Comparison of ENCODE assay signal across 8 cellular contexts in genomic region chr3:179811321-179812095, GRCh38.
DNase-seq lines count a peak whose midpoint lies in the region; ATAC-seq and TF ChIP-seq lines count a peak whose summit lies in the region.

No MANE protein-coding gene starts in this region.

- H3K27me3 Mint-ChIP-seq in activated CD4-positive, alpha-beta T cell treated with anti-CD3 and anti-CD28 coated beads, Interleukin-2, amount 10 ng/mL, durations not matched to agents 24 days and 14 days: no peaks in the 10 kb centered on the region

- H3K4me3 ChIP-seq in kidney epithelial cell (ENCODE audit: low read depth, low read length): no peak overlapping the region

- no peaks in the 10 kb centered on the region for H3K36me3 ChIP-seq in kidney epithelial cell (ENCODE audit: control insufficient read depth, insufficient read depth, low read length)

- peak; percentile 67 for DNase-seq in activated CD4-positive, alpha-beta T cell treated with anti-CD3 and anti-CD28 coated beads, Interleukin-2, amount 10 ng/mL, durations not matched to agents 24 days and 14 days
- no peak for DNase-seq in activated CD4-positive, alpha-beta T cell treated with anti-CD3 and anti-CD28 coated beads for 4 hours
- DNase-seq in HT1080 (ENCODE audit: low read depth): peak; percentile 86
- peak; percentile 78 to 98 for DNase-seq in NOMO-1 (lab: John Stamatoyannopoulos, UW; ENCODE audit: unreplicated experiment in 2 of 2)
- peak; percentile 37 for DNase-seq in brain pericyte (ENCODE audit: low read depth, low spot score)
- DNase-seq in kidney epithelial cell (ENCODE audit: low read depth): peak; percentile 35

- no peaks in the 10 kb centered on the region for H3K27me3 ChIP-seq in kidney epithelial cell (ENCODE audit: control insufficient read depth, insufficient read depth, low read length)

- H3K27ac Mint-ChIP-seq in activated CD4-positive, alpha-beta T cell treated with anti-CD3 and anti-CD28 coated beads, Interleukin-2, amount 10 ng/mL, durations not matched to agents 24 days and 14 days: no peak overlapping the region

- intact Hi-C loops in activated CD4-positive, alpha-beta T cell treated with anti-CD3 and anti-CD28 coated beads, Interleukin-2, amount 10 ng/mL, durations not matched to agents 24 days and 14 days (cut with micrococcal nuclease): no loop called here

- H3K4me3 Mint-ChIP-seq in activated CD4-positive, alpha-beta T cell treated with anti-CD3 and anti-CD28 coated beads, Interleukin-2, amount 10 ng/mL, durations not matched to agents 24 days and 14 days: no peak overlapping the region

- peaks cover 3% of the 10 kb centered on the region for H3K4me1 Mint-ChIP-seq in activated CD4-positive, alpha-beta T cell treated with anti-CD3 and anti-CD28 coated beads, Interleukin-2, amount 10 ng/mL, durations not matched to agents 24 days and 14 days

- no peaks in the 10 kb centered on the region for H3K9me3 Mint-ChIP-seq in activated CD4-positive, alpha-beta T cell treated with anti-CD3 and anti-CD28 coated beads, Interleukin-2, amount 10 ng/mL, durations not matched to agents 24 days and 14 days

- peak; percentile 93 for ATAC-seq in GM21717 (IDR thresholded peaks at IDR 0.05; ENCODE audit: unreplicated experiment)

- peak; percentile 74 for TF ChIP-seq CTCF in kidney epithelial cell (IDR thresholded peaks at IDR 0.05; ENCODE audit: insufficient read depth, low read length, poor library complexity, severe bottlenecking)

- H3K36me3 Mint-ChIP-seq in activated CD4-positive, alpha-beta T cell treated with anti-CD3 and anti-CD28 coated beads, Interleukin-2, amount 10 ng/mL, durations not matched to agents 24 days and 14 days (ENCODE audit: low read depth): no peaks in the 10 kb centered on the region

- peak overlapping the region; percentile 48 for H3K27ac ChIP-seq in temporal lobe (ENCODE audit: low read depth, low read length)

Comparison
In these comparisons a context has a peak if more than half of its experiments do, and no peak if none do; other contexts are left out.
1. DNase-seq: peak in activated CD4-positive, alpha-beta T cell treated with anti-CD3 and anti-CD28 coated beads, Interleukin-2, amount 10 ng/mL, durations not matched to agents 24 days and 14 days (single experiment), HT1080 (single experiment), NOMO-1 (2 of 2), brain pericyte (single experiment) and kidney epithelial cell (single experiment); none in activated CD4-positive, alpha-beta T cell treated with anti-CD3 and anti-CD28 coated beads for 4 hours (0 of 2).